8 cellular contexts compared by ENCODE assay signal in genomic region chr14:75522224-75522764, GRCh38. TPM values are rescaled to one million over a fixed set of nuclear protein-coding genes. Genes with fewer than 3 reads are reported as not detected.
A peak's percentile ranks its signal among the peaks of the same experiment; 100 is the strongest.
DNase-seq lines count a peak whose midpoint lies in the region; ATAC-seq and TF ChIP-seq lines count a peak whose summit lies in the region.

Gene BATF, plus strand, starts transcription at chr14:75522469. Its CDS starts 214 bp downstream, at chr14:75522683.

- H3K27ac Mint-ChIP-seq in WTC11: no peak within 1 kb of the TSS

- CTCF ChIA-PET in WTC11 (lab: Charles Lee): interaction anchor here (0.6 to 2.6 kb wide), 3 partner anchors 15 to 573 kb away, joined by 3 to 19 read pairs (median 6); no protein-coding TSS in a partner anchor

- no peaks in the 10 kb centered on the region for H3K9me3 Mint-ChIP-seq in WTC11

- TF ChIP-seq CTCF in WTC11 (IDR thresholded peaks at IDR 0.05): no peak

- ATAC-seq in GM19023 (IDR thresholded peaks at IDR 0.05; ENCODE audit: unreplicated experiment): peak; percentile 63
- ATAC-seq in HG03196 (IDR thresholded peaks at IDR 0.05; ENCODE audit: unreplicated experiment): peak; percentile 50
- ATAC-seq in WTC11: no peak

- DNase-seq in activated CD4-positive, alpha-beta T cell treated with anti-CD3 and anti-CD28 coated beads for 1 hour: peak; percentile 66
- DNase-seq in erythroblast (lab: John Stamatoyannopoulos, UW): peak; percentile 17 to 33
- DNase-seq in stimulated activated CD4-positive, alpha-beta T cell treated with anti-CD3 and anti-CD28 coated beads, Interleukin-15, amount 100 ng/mL, for 48 hours (ENCODE audit: low read depth in 2 of 2): peak; percentile 59 to 68
- no peak for DNase-seq in NCI-H2081 treated with DMSO at 0.1 percent for 48 hours (lab: John Stamatoyannopoulos, UW)
- DNase-seq in WTC11 (ENCODE audit: low spot score): no peak
- no peak for DNase-seq in NCI-H2171 treated with DMSO at 0.1 percent for 48 hours (lab: John Stamatoyannopoulos, UW)

- peak; percentile 67 for TF ChIP-seq POLR2A in erythroblast (IDR thresholded peaks at IDR 0.05; ENCODE audit: low read length)

- H3K4me3 Mint-ChIP-seq in WTC11: no peak within 1 kb of the TSS

- POLR2A ChIA-PET in WTC11 (lab: Charles Lee): no interaction called here

- no peaks in the 10 kb centered on the region for H3K36me3 Mint-ChIP-seq in WTC11

- no peaks in the 10 kb centered on the region; the same call in none of the 2 replicates for H3K27me3 Mint-ChIP-seq in WTC11 (ENCODE audit: low read depth)

- peaks cover 8% of the 10 kb centered on the region for H3K4me1 Mint-ChIP-seq in WTC11

TF ChIP-seq in WTC11, 78 proteins besides CTCF, POLR2A, EP300 and RAD21:
- no peak for TF ChIP-seq ZNF232 (CRISPR knock-in tag; IDR thresholded peaks at IDR 0.05)
- TF ChIP-seq ESRRA (CRISPR knock-in tag; IDR thresholded peaks at IDR 0.05; ENCODE audit: borderline replicate concordance): no peak
- no peak for TF ChIP-seq CBFB (CRISPR knock-in tag; IDR thresholded peaks at IDR 0.05; ENCODE audit: low read depth)
- no peak for TF ChIP-seq ZNF263 (CRISPR knock-in tag; IDR thresholded peaks at IDR 0.05; ENCODE audit: low read depth)
- no peak for TF ChIP-seq RORB (CRISPR knock-in tag; IDR thresholded peaks at IDR 0.05)
- TF ChIP-seq E2F1 (CRISPR knock-in tag; IDR thresholded peaks at IDR 0.05): no peak

RNA-seq across cellular contexts. Expression of gene BATF, which starts in this region (rescaled TPM):
- 0.73 TPM in 1 of 3 replicates, not detected in the others for total RNA-seq in WTC11 (2021)

Comparison
In these comparisons a context has a peak if more than half of its experiments do, and no peak if none do; other contexts are left out.
1. DNase-seq: peak in activated CD4-positive, alpha-beta T cell treated with anti-CD3 and anti-CD28 coated beads for 1 hour (single experiment), erythroblast (2 of 2) and stimulated activated CD4-positive, alpha-beta T cell treated with anti-CD3 and anti-CD28 coated beads, Interleukin-15, amount 100 ng/mL, for 48 hours (2 of 2); none in NCI-H2081 treated with DMSO at 0.1 percent for 48 hours (single experiment), WTC11 (single experiment) and NCI-H2171 treated with DMSO at 0.1 percent for 48 hours (single experiment).